23 cellular contexts compared by ENCODE assay signal in genomic region chr2:214671330-214671850, GRCh38.
DNase-seq lines count a peak whose midpoint lies in the region; ATAC-seq, FAIRE-seq and TF ChIP-seq lines count a peak whose summit lies in the region.
"Had no signal": no experiment of that assay in that cellular context is flagged by ENCODE, and none has a peak within 500 bp of the region (broad histone marks: within the 10 kb centered on the region; RNA-seq: fewer than 3 reads in every experiment).

No MANE protein-coding gene starts in this region.

- H3K4me3 ChIP-seq in BLaER1 (no peak overlapping the region), astrocyte (ENCODE audit: insufficient read depth, low read depth, low read length) (no peak overlapping the region), uterus (no peak overlapping the region)
- H3K4me3 ChIP-seq: A549 had no signal

- H3K36me3 Mint-ChIP-seq in astrocyte (ENCODE audit: low read depth, unreplicated experiment): peaks cover 2% of the 10 kb centered on the region

- no peaks in the 10 kb centered on the region for H4K20me1 ChIP-seq in BLaER1
- H4K20me1 ChIP-seq in astrocyte (ENCODE audit: insufficient read depth, low read length): no peaks in the 10 kb centered on the region

- H2AFZ ChIP-seq in astrocyte (ENCODE audit: low read depth, low read length): no peak overlapping the region

- no peak overlapping the region for H3K9ac ChIP-seq in BLaER1
- H3K9ac ChIP-seq in astrocyte (ENCODE audit: low read length): no peak overlapping the region

- H3K4me1 ChIP-seq in BLaER1: peaks cover 15% of the 10 kb centered on the region
- no peaks in the 10 kb centered on the region for H3K4me1 ChIP-seq in astrocyte (ENCODE audit: insufficient read depth, low read length)
- no peaks in the 10 kb centered on the region for H3K4me1 ChIP-seq in uterus
- H3K4me1 ChIP-seq: A549 had no signal

- H3K27me3 ChIP-seq in BLaER1: no peaks in the 10 kb centered on the region
- H3K27me3 ChIP-seq in astrocyte (ENCODE audit: insufficient read depth, low read length): no peaks in the 10 kb centered on the region
- no peaks in the 10 kb centered on the region for H3K27me3 ChIP-seq in uterus

- TF ChIP-seq CTCF in astrocyte (IDR thresholded peaks at IDR 0.05; ENCODE audit: insufficient read depth, low read depth, low read length) (no peak), uterus (IDR thresholded peaks at IDR 0.05) (no peak)

- no peak for TF ChIP-seq POLR2A in uterus (IDR thresholded peaks at IDR 0.05)

- no peaks in the 10 kb centered on the region for H3K9me3 ChIP-seq in BLaER1
- no peaks in the 10 kb centered on the region for H3K9me3 ChIP-seq in astrocyte (ENCODE audit: insufficient read depth, low read depth, low read length)
- no peaks in the 10 kb centered on the region for H3K9me3 ChIP-seq in uterus
- H3K9me3 ChIP-seq: A549 had no signal

- H3K79me2 ChIP-seq in astrocyte (ENCODE audit: insufficient read depth, low read length): no peaks in the 10 kb centered on the region

- H3K27ac ChIP-seq in BLaER1 (no peak overlapping the region), astrocyte (ENCODE audit: low read depth, low read length) (no peak overlapping the region), uterus (no peak overlapping the region)
- H3K27ac ChIP-seq: A549, C4-2B, HL-60 had no signal

- no peak overlapping the region for H3K4me3 Mint-ChIP-seq in astrocyte (ENCODE audit: unreplicated experiment)
- H3K4me3 Mint-ChIP-seq: IgD-negative memory B cell had no signal

- H3K4me2 ChIP-seq in BLaER1: peak overlapping the region; percentile 30
- H3K4me2 ChIP-seq in astrocyte (ENCODE audit: low read length): no peak overlapping the region
- H3K4me2 ChIP-seq: A549 had no signal

- H3K4me1 Mint-ChIP-seq in astrocyte (ENCODE audit: low read depth, unreplicated experiment): peaks cover 9% of the 10 kb centered on the region

- no peaks in the 10 kb centered on the region for H3K27me3 Mint-ChIP-seq in astrocyte (ENCODE audit: low read depth, unreplicated experiment)
- H3K27me3 Mint-ChIP-seq: IgD-negative memory B cell had no signal

- peak overlapping the region; percentile 30 for H3K27ac Mint-ChIP-seq in astrocyte (ENCODE audit: unreplicated experiment)

- peaks cover 2% of the 10 kb centered on the region for H3K9me3 Mint-ChIP-seq in astrocyte (ENCODE audit: unreplicated experiment)

- peak; percentile 55 for DNase-seq in EL
- no peak for DNase-seq in astrocyte (ENCODE audit: low read depth)
- peak; percentile 64 for DNase-seq in myocyte (ENCODE audit: low read depth)
- DNase-seq in ecto neural progenitor cell (ENCODE audit: low spot score): no peak
- no peak for DNase-seq in uterus
- DNase-seq: DMS79, Karpas-422, MM.1S, NCI-H1105 treated with DMSO at 0.1 percent for 48 hours, NCI-H1694, NCI-H2081 treated with DMSO at 0.1 percent for 48 hours, NCI-H446 treated with DMSO at 0.1 percent for 48 hours, Right ventricle myocardium superior had no signal

- intact Hi-C loops in uterus (cut with DNase I; ENCODE audit: low total_unique reads): no loop called here

- ATAC-seq in HG03378 (IDR thresholded peaks at IDR 0.05; ENCODE audit: unreplicated experiment) (no peak), HG02623 (IDR thresholded peaks at IDR 0.05; ENCODE audit: unreplicated experiment) (no peak)
- ATAC-seq: A549 had no signal

- no peak for FAIRE-seq in astrocyte (lab: Jason Lieb, UNC)
- FAIRE-seq: A549, G401.6, H54, RCC 7860 had no signal

- no peaks in the 10 kb centered on the region for H3K36me3 ChIP-seq in BLaER1
- no peaks in the 10 kb centered on the region for H3K36me3 ChIP-seq in astrocyte (ENCODE audit: insufficient read depth, low read length)
- H3K36me3 ChIP-seq in uterus: no peaks in the 10 kb centered on the region

Comparison
In these comparisons a context has a peak if more than half of its experiments do, and no peak if none do; other contexts are left out.
1. DNase-seq: peak in EL (single experiment) and myocyte (single experiment); none in astrocyte (single experiment), ecto neural progenitor cell (single experiment) and uterus (0 of 2).